In the genomic region with DNA sequence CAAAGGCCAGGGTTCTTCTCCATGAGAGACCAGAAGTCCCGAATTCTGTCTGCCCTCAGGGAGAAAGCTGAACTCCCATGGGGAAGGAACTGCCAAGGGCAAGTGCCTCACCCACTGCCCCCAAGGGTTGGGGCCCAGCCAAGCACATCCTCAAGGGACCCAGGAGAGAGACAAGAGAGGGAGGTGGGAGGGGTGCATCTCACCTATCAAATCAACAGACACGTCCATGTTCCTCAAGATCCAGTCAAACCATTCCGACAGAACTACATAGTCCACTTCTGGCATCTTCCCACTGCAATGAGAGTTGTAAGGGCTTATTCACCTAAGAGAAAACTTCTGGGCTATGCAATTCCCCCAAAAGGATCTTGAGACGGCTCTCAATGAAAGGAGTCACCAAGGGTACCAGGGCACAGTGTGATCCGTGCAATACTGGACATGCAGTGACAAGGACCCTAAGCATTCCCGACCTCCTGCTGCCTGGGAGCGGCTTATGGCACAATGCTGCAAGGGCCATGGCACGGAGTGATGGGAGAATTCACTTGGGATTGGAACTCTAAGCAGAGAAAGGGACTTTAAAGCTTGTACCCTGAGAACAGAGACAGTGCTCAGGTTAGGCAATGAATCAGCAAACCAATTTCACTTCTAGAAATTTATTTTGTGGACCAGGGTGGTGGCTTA, we compare ENCODE assay signal across 9 cellular contexts. TPM values are rescaled to one million over a fixed set of nuclear protein-coding genes. Genes with fewer than 3 reads are reported as not detected.
DNase-seq lines count a peak whose midpoint lies in the region; ATAC-seq, FAIRE-seq and TF ChIP-seq lines count a peak whose summit lies in the region.
"Had no signal": no experiment of that assay in that cellular context is flagged by ENCODE, and none has a peak within 500 bp of the region (broad histone marks: within the 10 kb centered on the region; RNA-seq: fewer than 3 reads in every experiment).

No MANE protein-coding gene starts in this region.

- no peak for TF ChIP-seq CTCF in kidney (IDR thresholded peaks at IDR 0.05; ENCODE audit: borderline replicate concordance, extremely low read depth, insufficient read depth)

- H3K27ac Mint-ChIP-seq in activated CD8-positive, alpha-beta T cell treated with anti-CD3 and anti-CD28 coated beads, Interleukin-2, amount 10 ng/mL, durations not matched to agents 7 days and 5 days: peak overlapping the region; percentile 94
- H3K27ac Mint-ChIP-seq in stimulated activated memory B cell treated with anti-CD40 and anti-IgM and Interleukin-4, amounts not matched to agents 10 μg/mL and 1 μg/mL and 100 μg/mL, for 72 hours: peak overlapping the region; percentile 93

- no peak for ATAC-seq in activated CD8-positive, alpha-beta T cell treated with anti-CD3 and anti-CD28 coated beads, Interleukin-2, amount 10 ng/mL, durations not matched to agents 7 days and 5 days
- ATAC-seq in stimulated activated memory B cell treated with anti-CD40 and anti-IgM and Interleukin-4, amounts not matched to agents 10 μg/mL and 1 μg/mL and 100 μg/mL, for 72 hours: no peak
- no peak for ATAC-seq in HG03565 (IDR thresholded peaks at IDR 0.05; ENCODE audit: unreplicated experiment)
- no peak for ATAC-seq in GM19455 (IDR thresholded peaks at IDR 0.05; ENCODE audit: unreplicated experiment)

- H3K4me3 Mint-ChIP-seq in activated CD8-positive, alpha-beta T cell treated with anti-CD3 and anti-CD28 coated beads, Interleukin-2, amount 10 ng/mL, durations not matched to agents 7 days and 5 days: peak overlapping the region; percentile 74
- peak overlapping the region; percentile 67 for H3K4me3 Mint-ChIP-seq in stimulated activated memory B cell treated with anti-CD40 and anti-IgM and Interleukin-4, amounts not matched to agents 10 μg/mL and 1 μg/mL and 100 μg/mL, for 72 hours

- intact Hi-C loops in kidney (cut with DNase I): no loop called here

- H3K4me1 Mint-ChIP-seq in activated CD8-positive, alpha-beta T cell treated with anti-CD3 and anti-CD28 coated beads, Interleukin-2, amount 10 ng/mL, durations not matched to agents 7 days and 5 days (ENCODE audit: low read depth): peaks cover 78% of the 10 kb centered on the region
- H3K4me1 Mint-ChIP-seq in stimulated activated memory B cell treated with anti-CD40 and anti-IgM and Interleukin-4, amounts not matched to agents 10 μg/mL and 1 μg/mL and 100 μg/mL, for 72 hours: peaks cover 71% of the 10 kb centered on the region

- peaks cover 5% of the 10 kb centered on the region for H3K36me3 Mint-ChIP-seq in activated CD8-positive, alpha-beta T cell treated with anti-CD3 and anti-CD28 coated beads, Interleukin-2, amount 10 ng/mL, durations not matched to agents 7 days and 5 days (ENCODE audit: low read depth)
- H3K36me3 Mint-ChIP-seq in stimulated activated memory B cell treated with anti-CD40 and anti-IgM and Interleukin-4, amounts not matched to agents 10 μg/mL and 1 μg/mL and 100 μg/mL, for 72 hours: no peaks in the 10 kb centered on the region

- peak overlapping the region in 1 of 2 donors; percentile 27 for H3K4me3 ChIP-seq in kidney (ENCODE audit: low read length in 2 of 2)

- no peaks in the 10 kb centered on the region for H3K27me3 Mint-ChIP-seq in activated CD8-positive, alpha-beta T cell treated with anti-CD3 and anti-CD28 coated beads, Interleukin-2, amount 10 ng/mL, durations not matched to agents 7 days and 5 days (ENCODE audit: low read depth)
- no peaks in the 10 kb centered on the region for H3K27me3 Mint-ChIP-seq in stimulated activated memory B cell treated with anti-CD40 and anti-IgM and Interleukin-4, amounts not matched to agents 10 μg/mL and 1 μg/mL and 100 μg/mL, for 72 hours

- H3K9ac ChIP-seq in kidney (ENCODE audit: low read length in 2 of 2): peak overlapping the region in 1 of 2 donors; percentile 87

- no peaks in the 10 kb centered on the region for H3K9me3 ChIP-seq in kidney (ENCODE audit: control insufficient read depth in 1 of 2, low read length in 2 of 2)

- POLR2A ChIA-PET in activated CD8-positive, alpha-beta T cell treated with anti-CD3 and anti-CD28 coated beads, Interleukin-2, amount 10 ng/mL, durations not matched to agents 7 days and 5 days (lab: Charles Lee): interaction anchor here (0.7 to 1.8 kb wide), 2 partner anchors 10 to 33 kb away, joined by 3 to 30 read pairs; partner anchors contain the start of genes CKLF and TK2

- H3K9me3 Mint-ChIP-seq in activated CD8-positive, alpha-beta T cell treated with anti-CD3 and anti-CD28 coated beads, Interleukin-2, amount 10 ng/mL, durations not matched to agents 7 days and 5 days (ENCODE audit: insufficient read depth): no peaks in the 10 kb centered on the region
- H3K9me3 Mint-ChIP-seq in stimulated activated memory B cell treated with anti-CD40 and anti-IgM and Interleukin-4, amounts not matched to agents 10 μg/mL and 1 μg/mL and 100 μg/mL, for 72 hours: no peaks in the 10 kb centered on the region

- DNase-seq in HT-29 (ENCODE audit: low spot score) (peak; percentile 12), kidney (no peak), GDM1 (lab: John Stamatoyannopoulos, UW) (no peak), NCI-H1436 (lab: John Stamatoyannopoulos, UW) (no peak)
- DNase-seq in activated CD8-positive, alpha-beta T cell treated with anti-CD3 and anti-CD28 coated beads, Interleukin-2, amount 10 ng/mL, durations not matched to agents 7 days and 5 days: no peak
- DNase-seq: activated effector memory CD4-positive, alpha-beta T cell treated with anti-CD3 and anti-CD28 coated beads, Interleukin-2, amount 50 U/mL, for 16 hours had no signal

- H3K27ac ChIP-seq in kidney (ENCODE audit: low read depth in 2 of 2, low read length in 2 of 2): peak overlapping the region; percentile 96 to 98

- peaks cover 34 to 40% of the 10 kb centered on the region in 2 donors for H3K4me1 ChIP-seq in kidney (ENCODE audit: control insufficient read depth in 1 of 2, insufficient read depth in 1 of 2, low read depth in 1 of 2, low read length in 2 of 2)

- CTCF ChIA-PET in activated CD8-positive, alpha-beta T cell treated with anti-CD3 and anti-CD28 coated beads, Interleukin-2, amount 10 ng/mL, durations not matched to agents 7 days and 5 days (lab: Charles Lee): interaction anchor here (1.0 to 1.8 kb wide), 5 partner anchors 10 to 111 kb away, joined by 3 to 5 read pairs (median 4); partner anchors contain the start of gene CKLF

- peaks cover 3 to 16% of the 10 kb centered on the region in 2 donors for H3K36me3 ChIP-seq in kidney (ENCODE audit: control insufficient read depth in 1 of 2, insufficient read depth in 2 of 2, low read length in 2 of 2)

- FAIRE-seq in kidney (lab: Jason Lieb, UNC): no peak

RNA-seq across cellular contexts. Expression of gene TK2, which starts 32.2 kb away (rescaled TPM):
- total RNA-seq in HT-29 (2014; rRNA removed; shearing (Covaris generic)): 7.7 and 8.9 TPM in 2 replicates
- total RNA-seq in activated CD8-positive, alpha-beta T cell treated with anti-CD3 and anti-CD28 coated beads, Interleukin-2, amount 10 ng/mL, durations not matched to agents 7 days and 5 days: 1 to 10 TPM; 5.7 to 6.4 TPM
- total RNA-seq in kidney: 44.2 TPM
- polyA plus RNA-seq in kidney (ENCODE audit: insufficient read depth, low read depth, low replicate concordance): 31.0 TPM

RNA-seq across cellular contexts. Expression of gene CKLF, which starts 34.7 kb away (rescaled TPM):
- 97.0 and 120 TPM in 2 replicates for total RNA-seq in HT-29 (2014; rRNA removed; shearing (Covaris generic))
- total RNA-seq in activated CD8-positive, alpha-beta T cell treated with anti-CD3 and anti-CD28 coated beads, Interleukin-2, amount 10 ng/mL, durations not matched to agents 7 days and 5 days: 100 to 1,000 TPM; 137 to 139 TPM
- total RNA-seq in kidney: 42.4 TPM
- 28.7 TPM for polyA plus RNA-seq in kidney (ENCODE audit: insufficient read depth, low read depth, low replicate concordance)

RNA-seq across cellular contexts. Expression of gene CMTM1, which starts 48.5 kb away (rescaled TPM):
- 5.8 and 13.9 TPM in 2 replicates for total RNA-seq in HT-29 (2014; rRNA removed; shearing (Covaris generic))
- 10 to 100 TPM; 13.6 to 15.0 TPM for total RNA-seq in activated CD8-positive, alpha-beta T cell treated with anti-CD3 and anti-CD28 coated beads, Interleukin-2, amount 10 ng/mL, durations not matched to agents 7 days and 5 days
- total RNA-seq in kidney: 4.6 TPM
- not detected for polyA plus RNA-seq in kidney (ENCODE audit: insufficient read depth, low read depth, low replicate concordance)
